12 cellular contexts compared by ENCODE assay signal in genomic region chr4:169202143-169202699, GRCh38.
DNase-seq lines count a peak whose midpoint lies in the region; ATAC-seq and TF ChIP-seq lines count a peak whose summit lies in the region.
"Had no signal": no experiment of that assay in that cellular context is flagged by ENCODE, and none has a peak within 500 bp of the region (broad histone marks: within the 10 kb centered on the region; RNA-seq: fewer than 3 reads in every experiment).

No MANE protein-coding gene starts in this region.

- H3K27ac ChIP-seq in SK-N-SH (ENCODE audit: low read depth in 2 of 2, low read length in 1 of 2) (peak overlapping the region in 1 of 2 experiments; percentile 93; a peak in 2 of 4 replicates), lower lobe of right lung (peak overlapping the region; percentile 22), transverse colon (peak overlapping the region; percentile 23 to 58 (median 54))
- H3K27ac ChIP-seq: epithelial cell of prostate had no signal

- H3K4me1 ChIP-seq in SK-N-SH (ENCODE audit: control insufficient read depth in 1 of 2, insufficient read depth in 2 of 2, low read depth in 1 of 2, low read length in 1 of 2): peaks cover 9 to 34% of the 10 kb centered on the region in 2 experiments
- peaks cover 66% of the 10 kb centered on the region for H3K4me1 ChIP-seq in adipocyte (ENCODE audit: control insufficient read depth, insufficient read depth, low read length)
- H3K4me1 ChIP-seq in lower lobe of right lung: peaks cover 37% of the 10 kb centered on the region
- H3K4me1 ChIP-seq in transverse colon: peaks cover 18 to 64% (median 27%) of the 10 kb centered on the region in 4 donors

- H3K79me2 ChIP-seq in SK-N-SH (ENCODE audit: insufficient read depth): peaks cover 100% of the 10 kb centered on the region

- H4K20me1 ChIP-seq in SK-N-SH (ENCODE audit: insufficient read depth): peaks cover 49% of the 10 kb centered on the region

- H2AFZ ChIP-seq in SK-N-SH (ENCODE audit: low read depth): no peak overlapping the region

- H3K9ac ChIP-seq in SK-N-SH (peak overlapping the region; percentile 21; the same call in 1 of the 2 replicates), adipocyte (ENCODE audit: low read length) (peak overlapping the region; percentile 8)

- H3K9me2 ChIP-seq in SK-N-SH: no peaks in the 10 kb centered on the region

- 0 out of 2 replicates have a peak overlapping the region, but pooled peaks have one; percentile 31 for H3K4me2 ChIP-seq in SK-N-SH

- TF ChIP-seq POLR2A in transverse colon (IDR thresholded peaks at IDR 0.05): no peak

- CTCF ChIA-PET in SK-N-SH (lab: Yijun Ruan, JAX): no interaction called here

- H3K4me1 Mint-ChIP-seq in stimulated activated memory B cell treated with anti-CD40 and anti-IgM and Interleukin-4, amounts not matched to agents 10 μg/mL and 1 μg/mL and 100 μg/mL, for 72 hours: peaks cover 5% of the 10 kb centered on the region
- H3K4me1 Mint-ChIP-seq: activated naive CD4-positive, alpha-beta T cell treated with anti-CD3 and anti-CD28 coated beads, Interleukin-2, amount 10 ng/mL, durations not matched to agents 7 days and 5 days had no signal

- H3K36me3 ChIP-seq in SK-N-SH (replicated peaks in 1 of 2; ENCODE audit: control insufficient read depth in 1 of 2, insufficient read depth in 2 of 2, low read length in 1 of 2): peaks cover 0 to 21% of the 10 kb centered on the region in 2 experiments
- H3K36me3 ChIP-seq in adipocyte (ENCODE audit: control insufficient read depth, insufficient read depth, low read length, severe bottlenecking): peaks cover 4% of the 10 kb centered on the region
- H3K36me3 ChIP-seq in lower lobe of right lung: no peaks in the 10 kb centered on the region
- no peaks in the 10 kb centered on the region for H3K36me3 ChIP-seq in transverse colon

- H3K27me3 ChIP-seq in SK-N-SH (ENCODE audit: insufficient read depth): no peaks in the 10 kb centered on the region
- no peaks in the 10 kb centered on the region for H3K27me3 ChIP-seq in adipocyte (replicated peaks; ENCODE audit: control insufficient read depth, insufficient read depth, low read length)
- no peaks in the 10 kb centered on the region for H3K27me3 ChIP-seq in lower lobe of right lung (ENCODE audit: low read depth)
- H3K27me3 ChIP-seq in transverse colon: no peaks in the 10 kb centered on the region

- no peak overlapping the region for H3K27ac Mint-ChIP-seq in stimulated activated memory B cell treated with anti-CD40 and anti-IgM and Interleukin-4, amounts not matched to agents 10 μg/mL and 1 μg/mL and 100 μg/mL, for 72 hours
- H3K27ac Mint-ChIP-seq: activated B cell treated with CpG ODN at 0.5 μM for 24 hours; activated naive CD4-positive, alpha-beta T cell treated with anti-CD3 and anti-CD28 coated beads, Interleukin-2, amount 10 ng/mL, durations not matched to agents 7 days and 5 days had no signal

- TF ChIP-seq CTCF in SK-N-SH (IDR thresholded peaks at IDR 0.05): no peak
- no peak for TF ChIP-seq CTCF in lower lobe of right lung (IDR thresholded peaks at IDR 0.05)
- no peak for TF ChIP-seq CTCF in transverse colon (IDR thresholded peaks at IDR 0.05)

- no peak for TF ChIP-seq EP300 in SK-N-SH (IDR thresholded peaks at IDR 0.05; ENCODE audit: borderline replicate concordance in 1 of 2, low read depth in 1 of 2, low read length in 1 of 2)
- no peak for TF ChIP-seq EP300 in transverse colon (IDR thresholded peaks at IDR 0.05; ENCODE audit: low read depth)

- H3K9me3 ChIP-seq in SK-N-SH (no peaks in the 10 kb centered on the region), adipocyte (ENCODE audit: control insufficient read depth, low read length) (no peaks in the 10 kb centered on the region), lower lobe of right lung (no peaks in the 10 kb centered on the region), transverse colon (no peaks in the 10 kb centered on the region)

- DNase-seq in SK-N-SH (no peak), adipocyte (ENCODE audit: low read depth) (no peak), lower lobe of right lung (no peak), transverse colon (no peak), SIG-M5 (lab: John Stamatoyannopoulos, UW) (no peak)
- DNase-seq: activated B cell treated with CpG ODN at 0.5 μM for 24 hours; activated naive CD4-positive, alpha-beta T cell treated with anti-CD3 and anti-CD28 coated beads, Interleukin-2, amount 10 ng/mL, durations not matched to agents 7 days and 5 days; stimulated activated CD4-positive, alpha-beta T cell treated with anti-CD3 and anti-CD28 coated beads, Interleukin-1b, Interleukin-23, amount 100 ng/mL, for 48 hours had no signal

- TF ChIP-seq RAD21 in SK-N-SH (IDR thresholded peaks at IDR 0.05; ENCODE audit: low read length): 0 out of 2 replicates have a peak, but pooled peaks have one; percentile 3

- H3K4me3 ChIP-seq in SK-N-SH (ENCODE audit: low read depth in 2 of 2, low read length in 1 of 2) (no peak overlapping the region), adipocyte (ENCODE audit: low read length) (no peak overlapping the region), lower lobe of right lung (no peak overlapping the region), transverse colon (no peak overlapping the region)

- WGBS in SK-N-SH (ENCODE audit: low lambda C conversion rate): 70% methylated on average over 3 of the region's 3 CpGs
- WGBS in transverse colon (ENCODE audit: low coverage in 1 of 2), 2 donors: 36 to 50% methylated on average over 3 of the region's 3 CpGs

- H3F3A ChIP-seq in SK-N-SH (replicated peaks; ENCODE audit: insufficient read depth): peaks cover 28% of the 10 kb centered on the region

- no peaks in the 10 kb centered on the region for H3K9me3 Mint-ChIP-seq in stimulated activated memory B cell treated with anti-CD40 and anti-IgM and Interleukin-4, amounts not matched to agents 10 μg/mL and 1 μg/mL and 100 μg/mL, for 72 hours
- H3K9me3 Mint-ChIP-seq: activated B cell treated with CpG ODN at 0.5 μM for 24 hours; activated naive CD4-positive, alpha-beta T cell treated with anti-CD3 and anti-CD28 coated beads, Interleukin-2, amount 10 ng/mL, durations not matched to agents 7 days and 5 days had no signal

- POLR2A ChIA-PET in SK-N-SH (lab: Yijun Ruan, JAX): no interaction called here

- no peaks in the 10 kb centered on the region for H3K27me3 Mint-ChIP-seq in stimulated activated memory B cell treated with anti-CD40 and anti-IgM and Interleukin-4, amounts not matched to agents 10 μg/mL and 1 μg/mL and 100 μg/mL, for 72 hours
- H3K27me3 Mint-ChIP-seq: activated B cell treated with CpG ODN at 0.5 μM for 24 hours; activated naive CD4-positive, alpha-beta T cell treated with anti-CD3 and anti-CD28 coated beads, Interleukin-2, amount 10 ng/mL, durations not matched to agents 7 days and 5 days had no signal

- in situ Hi-C loops in transverse colon (cut with MboI; ENCODE audit: low pct_ligation_motif_present in 1 of 4, low pct_unique_long_range_greater_than_20kb in 1 of 4, low sequenced_read_pairs in 3 of 4): no loop called here

- intact Hi-C loops in lower lobe of right lung (cut with DNase I): no loop called here
- intact Hi-C loops in transverse colon (cut with DNase I; ENCODE audit: low total_unique reads): no loop called here

- H3K4me3 Mint-ChIP-seq in stimulated activated memory B cell treated with anti-CD40 and anti-IgM and Interleukin-4, amounts not matched to agents 10 μg/mL and 1 μg/mL and 100 μg/mL, for 72 hours: no peak overlapping the region
- H3K4me3 Mint-ChIP-seq: activated B cell treated with CpG ODN at 0.5 μM for 24 hours; activated naive CD4-positive, alpha-beta T cell treated with anti-CD3 and anti-CD28 coated beads, Interleukin-2, amount 10 ng/mL, durations not matched to agents 7 days and 5 days had no signal

- H3K36me3 Mint-ChIP-seq in stimulated activated memory B cell treated with anti-CD40 and anti-IgM and Interleukin-4, amounts not matched to agents 10 μg/mL and 1 μg/mL and 100 μg/mL, for 72 hours: no peaks in the 10 kb centered on the region
- H3K36me3 Mint-ChIP-seq: activated naive CD4-positive, alpha-beta T cell treated with anti-CD3 and anti-CD28 coated beads, Interleukin-2, amount 10 ng/mL, durations not matched to agents 7 days and 5 days had no signal

- ATAC-seq in SK-N-SH treated with all-trans-retinoic acid at 6 μM for 48 hours: no peak; the same call in 2 of the 3 replicates
- ATAC-seq in lower lobe of right lung: peak in 1 of 2 donors; percentile 22
- ATAC-seq in GM18498 (IDR thresholded peaks at IDR 0.05; ENCODE audit: unreplicated experiment): no peak
- no peak for ATAC-seq in stimulated activated memory B cell treated with anti-CD40 and anti-IgM and Interleukin-4, amounts not matched to agents 10 μg/mL and 1 μg/mL and 100 μg/mL, for 72 hours

TF ChIP-seq in SK-N-SH, 30 proteins besides CTCF, POLR2A, EP300 and RAD21 (continues in another document):
- TF ChIP-seq RFX5 (IDR thresholded peaks at IDR 0.05; ENCODE audit: low read length): no peak
- TF ChIP-seq FOXM1 (IDR thresholded peaks at IDR 0.05; ENCODE audit: low read depth): no peak
- no peak for TF ChIP-seq POLR2AphosphoS5 (IDR thresholded peaks at IDR 0.05; ENCODE audit: low read depth, low read length)
- TF ChIP-seq PBX3 (IDR thresholded peaks at IDR 0.05): no peak
- TF ChIP-seq EZH2phosphoT487 (IDR thresholded peaks at IDR 0.05; ENCODE audit: borderline replicate concordance, low read depth): no peak

TF ChIP-seq in SK-N-SH treated with all-trans-retinoic acid at 6 μM for 48 hours, 23 proteins besides CTCF, POLR2A, EP300 and RAD21:
- no peak for TF ChIP-seq BACH2 (CRISPR knock-in tag; IDR thresholded peaks at IDR 0.05; ENCODE audit: borderline replicate concordance)
- TF ChIP-seq ISL1 (CRISPR knock-in tag; IDR thresholded peaks at IDR 0.05): no peak
- TF ChIP-seq TCF4 (CRISPR knock-in tag; IDR thresholded peaks at IDR 0.05; ENCODE audit: borderline replicate concordance): no peak
- TF ChIP-seq PPARA (CRISPR knock-in tag; IDR thresholded peaks at IDR 0.05; ENCODE audit: borderline replicate concordance): no peak
- TF ChIP-seq CSDC2 (CRISPR knock-in tag; IDR thresholded peaks at IDR 0.05): no peak
- TF ChIP-seq POU6F1 (CRISPR knock-in tag; IDR thresholded peaks at IDR 0.05; ENCODE audit: borderline replicate concordance, low read depth): no peak
